Comparison of ENCODE assay signal across 8 cellular contexts in genomic region chr7:43647314-43647691, GRCh38.
A peak's percentile ranks its signal among the peaks of the same experiment; 100 is the strongest.
DNase-seq lines count a peak whose midpoint lies in the region; ATAC-seq and TF ChIP-seq lines count a peak whose summit lies in the region.

No MANE protein-coding gene starts in this region.

- peaks cover 52% of the 10 kb centered on the region for H3K36me3 Mint-ChIP-seq in activated T-cell treated with anti-CD3 and anti-CD28 coated beads, Interleukin-2, amount 50 U/mL, for 4 hours (ENCODE audit: insufficient read depth)

- H3K9me3 ChIP-seq in tibial nerve, result no peaks in the 10 kb centered on the region

- WGBS in tibial nerve, 2 donors, result 14 to 16% methylated on average over 7 of the region's 7 CpGs

- peak overlapping the region in 1 of 4 donors; percentile 19 for H3K4me3 ChIP-seq in tibial nerve

- peaks cover 11 to 81% (median 69%) of the 10 kb centered on the region in 4 donors for H3K4me1 ChIP-seq in tibial nerve

- no peaks in the 10 kb centered on the region for H3K27me3 Mint-ChIP-seq in activated T-cell treated with anti-CD3 and anti-CD28 coated beads, Interleukin-2, amount 50 U/mL, for 4 hours (ENCODE audit: low read depth)

- peaks cover 0 to 19% (median 0%) of the 10 kb centered on the region in 3 donors for H3K36me3 ChIP-seq in tibial nerve

- TF ChIP-seq POLR2A in tibial nerve (IDR thresholded peaks at IDR 0.05), result no peak

- H3K4me3 Mint-ChIP-seq in activated T-cell treated with anti-CD3 and anti-CD28 coated beads, Interleukin-2, amount 50 U/mL, for 4 hours, result peak overlapping the region; percentile 19

- no peak for TF ChIP-seq CTCF in tibial nerve (IDR thresholded peaks at IDR 0.05)

- no peak for TF ChIP-seq EP300 in tibial nerve (IDR thresholded peaks at IDR 0.05)

- H3K4me1 Mint-ChIP-seq in activated T-cell treated with anti-CD3 and anti-CD28 coated beads, Interleukin-2, amount 50 U/mL, for 4 hours (ENCODE audit: low read depth), result peaks cover 97% of the 10 kb centered on the region

- no peak for ATAC-seq in activated T-cell treated with anti-CD3 and anti-CD28 coated beads, Interleukin-2, amount 50 U/mL, for 4 hours
- no peak for ATAC-seq in GM19023 (IDR thresholded peaks at IDR 0.05; ENCODE audit: unreplicated experiment)
- no peak for ATAC-seq in HG03457 (IDR thresholded peaks at IDR 0.05; ENCODE audit: unreplicated experiment)

- peak overlapping the region; percentile 18 to 94 (median 84) for H3K27ac ChIP-seq in tibial nerve

- no peaks in the 10 kb centered on the region for H3K9me3 Mint-ChIP-seq in activated T-cell treated with anti-CD3 and anti-CD28 coated beads, Interleukin-2, amount 50 U/mL, for 4 hours

- no peak for DNase-seq in activated T-cell treated with anti-CD3 and anti-CD28 coated beads, Interleukin-2, amount 50 U/mL, for 4 hours
- DNase-seq in activated T-cell treated with anti-CD3 and anti-CD28 coated beads, Interleukin-2, amount 50 U/mL, for 48 hours, result no peak
- peak; percentile 88 for DNase-seq in astrocyte of the hippocampus (ENCODE audit: low read depth, low spot score)
- DNase-seq in left kidney (ENCODE audit: low read depth, low spot score), result peak; percentile 21
- no peak for DNase-seq in tibial nerve (ENCODE audit: low spot score in 2 of 2)
- no peak for DNase-seq in NCI-H2196 treated with DMSO at 0.1 percent for 48 hours (lab: John Stamatoyannopoulos, UW; ENCODE audit: unreplicated experiment)

- H3K27me3 ChIP-seq in tibial nerve, result no peaks in the 10 kb centered on the region

Comparison
In these comparisons a context has a peak if more than half of its experiments do, and no peak if none do; other contexts are left out.
1. DNase-seq: peak in astrocyte of the hippocampus (single experiment) and left kidney (single experiment); none in activated T-cell treated with anti-CD3 and anti-CD28 coated beads, Interleukin-2, amount 50 U/mL, for 4 hours (single experiment), activated T-cell treated with anti-CD3 and anti-CD28 coated beads, Interleukin-2, amount 50 U/mL, for 48 hours (0 of 2), tibial nerve (0 of 2) and NCI-H2196 treated with DMSO at 0.1 percent for 48 hours (single experiment).